In the genomic region with DNA sequence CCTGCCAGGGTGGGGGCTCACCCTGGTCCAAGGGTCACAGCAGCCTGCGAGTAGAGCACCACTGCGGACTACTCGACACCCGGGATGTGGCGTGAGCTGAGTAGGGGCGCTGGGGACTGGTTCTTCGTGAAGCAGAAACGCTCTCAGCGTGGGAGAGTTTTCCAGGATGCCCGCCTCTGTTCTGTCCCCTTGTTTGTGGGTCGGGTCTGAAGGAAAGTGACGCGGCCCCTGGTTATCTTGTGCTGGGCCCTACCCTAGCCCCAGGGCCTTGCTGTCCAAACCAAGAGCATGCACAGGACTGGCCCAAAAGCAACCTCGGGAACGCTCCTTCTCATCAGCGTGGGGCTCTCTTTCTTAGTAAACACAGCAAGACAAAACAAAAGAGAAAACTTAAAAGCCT, we compare ENCODE assay signal across 18 cellular contexts.
"Had no signal": no experiment of that assay in that cellular context is flagged by ENCODE, and none has a peak within 500 bp of the region (broad histone marks: within the 10 kb centered on the region; RNA-seq: fewer than 3 reads in every experiment).

No MANE protein-coding gene starts in this region.

- H3K27ac ChIP-seq: body of pancreas, cardiac muscle cell, gastrocnemius medialis, left ventricle myocardium inferior, tibial artery, vagina had no signal

- DNase-seq: activated CD4-positive, alpha-beta T cell treated with anti-CD3 and anti-CD28 coated beads for 1 hour; activated gamma-delta T cell treated with Interleukin-2 at 50 U/mL for 16 hours; activated T-cell treated with anti-CD3 and anti-CD28 coated beads, Interleukin-2, amount 50 U/mL, for 1 hour; anterior cingulate cortex; body of pancreas; effector memory CD4-positive, alpha-beta T cell; gastrocnemius medialis; hypothalamus; left ventricle myocardium inferior; naive B cell; stimulated activated CD4-positive, alpha-beta T cell treated with anti-CD3 and anti-CD28 coated beads, Interleukin-12 subunit alpha, Interleukin-12 subunit beta, amount 100 ng/mL, for 4 hours; stimulated activated CD4-positive, alpha-beta T cell treated with anti-CD3 and anti-CD28 coated beads, Interleukin-4, amount 100 ng/mL, for 4 hours; stimulated activated naive CD8-positive, alpha-beta T cell treated with anti-CD3 and anti-CD28 coated beads, Interleukin-15, Interleukin-2, amounts not matched to agents 100 U/mL and 50 U/mL, for 24 hours; T-helper 9 cell; tibial artery had no signal

- ATAC-seq: body of pancreas; esophagus mucosa; gastrocnemius medialis; stimulated activated naive CD8-positive, alpha-beta T cell treated with anti-CD3 and anti-CD28 coated beads, Interleukin-15, Interleukin-2, amounts not matched to agents 100 U/mL and 50 U/mL, for 24 hours had no signal

- H3K9me3 ChIP-seq: gastrocnemius medialis, left ventricle myocardium inferior, tibial artery, vagina had no signal

- H3K4me3 ChIP-seq: body of pancreas, cardiac muscle cell, gastrocnemius medialis, left ventricle myocardium inferior, tibial artery, vagina had no signal

- H3K27me3 ChIP-seq: body of pancreas, cardiac muscle cell, vagina had no signal

- H3K4me1 ChIP-seq: body of pancreas, gastrocnemius medialis, left ventricle myocardium inferior, tibial artery, vagina had no signal

- H3K36me3 ChIP-seq: cardiac muscle cell, gastrocnemius medialis, left ventricle myocardium inferior, tibial artery, vagina had no signal
